In the genomic region with DNA sequence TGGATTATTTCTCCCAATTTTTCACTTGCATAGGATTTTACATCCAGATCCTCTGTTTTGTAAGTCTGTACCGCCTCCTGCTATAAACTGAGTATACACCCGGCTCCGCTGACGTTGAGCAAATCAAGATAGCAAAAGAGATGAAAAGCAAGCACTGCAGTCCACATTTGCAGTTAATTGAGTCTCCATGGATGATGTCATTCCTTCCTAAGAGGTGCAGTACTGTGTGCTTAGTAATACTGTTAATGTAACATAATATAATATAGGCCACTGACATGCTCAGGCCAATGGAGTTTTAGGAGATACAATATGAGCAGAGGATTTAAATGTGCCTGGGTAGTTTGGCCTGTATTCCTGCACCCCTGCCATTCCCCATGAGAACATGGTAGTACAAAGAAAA, we compare ENCODE assay signal across 8 cellular contexts.
DNase-seq lines count a peak whose midpoint lies in the region; ATAC-seq, FAIRE-seq and TF ChIP-seq lines count a peak whose summit lies in the region.
"Not testable (repeated sequence)": the region's sequence is repeated elsewhere in the genome, so short reads cannot be mapped to it uniquely, and the experiment has no call there.

No MANE protein-coding gene starts in this region.

- not testable (repeated sequence) for ATAC-seq in WTC11

- H3K27me3 Mint-ChIP-seq in WTC11 (ENCODE audit: low read depth); brain: not testable (repeated sequence)

- not testable (repeated sequence) for H3K36me3 Mint-ChIP-seq in WTC11
- peaks cover 23% of the 10 kb centered on the region for H3K36me3 Mint-ChIP-seq in brain

- peaks cover 43% of the 10 kb centered on the region for H3K4me1 ChIP-seq in A673 (ENCODE audit: insufficient read depth, low read length, poor library complexity, severe bottlenecking)
- H3K4me1 ChIP-seq in small intestine (ENCODE audit: control insufficient read depth in 2 of 2, insufficient read depth in 1 of 2, low read depth in 1 of 2, low read length in 1 of 2), result not testable (repeated sequence)

- peaks cover 18% of the 10 kb centered on the region for H3K36me3 ChIP-seq in A673 (ENCODE audit: insufficient read depth, low read length, poor library complexity, severe bottlenecking)
- H3K36me3 ChIP-seq in small intestine (ENCODE audit: control insufficient read depth in 2 of 2, insufficient read depth in 2 of 2, low read length in 2 of 2), result not testable (repeated sequence)

- FAIRE-seq in small intestine (lab: Jason Lieb, UNC), result not testable (repeated sequence)

- not testable (repeated sequence) for H3K4me3 ChIP-seq in A673 (ENCODE audit: low read depth, low read length, poor library complexity, severe bottlenecking); small intestine (ENCODE audit: low read depth in 1 of 2, low read length in 2 of 2)

- BruUV-seq in A673 (replicated peaks; lab: Mats Ljungman, UMichigan), result not testable (repeated sequence)

- DNase-seq in A673 (ENCODE audit: low spot score) (peak; percentile 62), EL (peak; percentile 25), NCI-H69 (lab: John Stamatoyannopoulos, UW) (peak; percentile 15), fibroblast of peridontal ligament (ENCODE audit: extremely low read depth) (peak; percentile 55), left kidney (ENCODE audit: low read depth, low spot score) (peak; percentile 24), small intestine (peak; percentile 56)
- not testable (repeated sequence) for DNase-seq in WTC11 (ENCODE audit: low spot score)

- H3K9me3 Mint-ChIP-seq in WTC11, brain: not testable (repeated sequence)

- CTCF ChIA-PET in A673 (lab: Charles Lee); WTC11 (lab: Charles Lee): not testable (repeated sequence)

- not testable (repeated sequence) for H3K4me3 Mint-ChIP-seq in WTC11, brain

- POLR2A ChIA-PET in A673 (lab: Charles Lee; ENCODE audit: low non-redundant PET); WTC11 (lab: Charles Lee): not testable (repeated sequence)

- not testable (repeated sequence) for TF ChIP-seq CTCF in A673 (conservative IDR thresholded peaks at IDR 0.05; ENCODE audit: low read depth, low read length); WTC11 (IDR thresholded peaks at IDR 0.05); brain (conservative IDR thresholded peaks at IDR 0.05)

- not testable (repeated sequence) for H3K4me1 Mint-ChIP-seq in WTC11
- H3K4me1 Mint-ChIP-seq in brain, result peaks cover 15% of the 10 kb centered on the region

- peak overlapping the region; percentile 72 for H3K27ac ChIP-seq in A673 (ENCODE audit: low read depth, low read length, poor library complexity, severe bottlenecking)
- not testable (repeated sequence) for H3K27ac ChIP-seq in small intestine (ENCODE audit: low read depth in 1 of 2, low read length in 1 of 2)

- H3K27ac Mint-ChIP-seq in WTC11, result peak overlapping the region; percentile 63; the same call in 1 of the 2 replicates
- peak overlapping the region in 3 of 5 experiments; percentile 28 to 53 (median 43) for H3K27ac Mint-ChIP-seq in brain

- 25 to 65% (median 27%) methylated on average over 2 to 3 of the region's 4 CpGs for WGBS in small intestine, 3 donors

- H3K9me3 ChIP-seq in A673 (ENCODE audit: low read depth, low read length, poor library complexity, severe bottlenecking); small intestine (ENCODE audit: control insufficient read depth, low read depth): not testable (repeated sequence)

- not testable (repeated sequence) for H3K27me3 ChIP-seq in A673 (replicated peaks; ENCODE audit: insufficient read depth, low read depth, low read length, poor library complexity); small intestine (ENCODE audit: control insufficient read depth in 2 of 2, insufficient read depth in 2 of 2, low read length in 2 of 2)

- intact Hi-C loops in A673 (cut with micrococcal nuclease; ENCODE audit: unreplicated experiment), result not testable (repeated sequence)
